ENCODE assay signal across 31 cellular contexts in the genomic region with DNA sequence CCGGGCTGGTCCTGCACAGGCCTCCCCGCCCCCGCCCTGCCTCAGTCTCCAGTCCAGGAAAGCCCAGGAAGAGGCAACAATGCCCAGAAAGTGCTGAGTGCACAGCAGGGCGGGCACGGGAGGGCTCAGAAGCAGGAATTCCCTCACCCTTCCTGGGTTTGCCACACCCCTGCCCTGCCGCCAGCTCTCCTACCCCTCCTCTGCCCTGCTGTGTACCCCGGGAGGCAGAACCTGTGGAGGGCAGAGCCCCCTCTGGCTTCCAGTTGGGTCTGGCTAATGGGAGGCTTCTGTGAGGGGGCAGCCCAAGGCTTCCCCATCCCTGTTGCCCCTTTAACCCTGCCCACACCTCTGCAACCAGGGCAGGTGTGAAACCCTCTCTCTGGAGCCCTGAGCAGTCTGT. TPM values are rescaled to one million over a fixed set of nuclear protein-coding genes. Genes with fewer than 3 reads are reported as not detected.
"Had no signal": no experiment of that assay in that cellular context is flagged by ENCODE, and none has a peak within 500 bp of the region (broad histone marks: within the 10 kb centered on the region; RNA-seq: fewer than 3 reads in every experiment).

No MANE protein-coding gene starts in this region.

- ATAC-seq: esophagus mucosa; gastrocnemius medialis; left lung; mucosa of descending colon; natural killer cell treated with Interleukin-12 subunit alpha and Interleukin-12 subunit beta and Interleukin-15 and Interleukin-18, amount 100 ng/mL, for 72 hours; right cardiac atrium; stimulated activated memory B cell treated with anti-CD40 and anti-IgM and Interleukin-4, amounts not matched to agents 10 μg/mL and 1 μg/mL and 100 μg/mL, for 72 hours; stimulated activated naive CD8-positive, alpha-beta T cell treated with anti-CD3 and anti-CD28 coated beads, Interleukin-15, Interleukin-2, amounts not matched to agents 100 U/mL and 50 U/mL, for 24 hours had no signal

- H3K27me3 ChIP-seq: colonic mucosa, upper lobe of left lung, uterus had no signal

- H3K79me2 ChIP-seq: parathyroid adenoma had no signal

- H3K36me3 Mint-ChIP-seq: mesothelial cell of epicardium; natural killer cell treated with Interleukin-12 subunit alpha and Interleukin-12 subunit beta and Interleukin-15 and Interleukin-18, amount 100 ng/mL, for 72 hours; stimulated activated memory B cell treated with anti-CD40 and anti-IgM and Interleukin-4, amounts not matched to agents 10 μg/mL and 1 μg/mL and 100 μg/mL, for 72 hours had no signal

- H3K36me3 ChIP-seq: colonic mucosa, gastrocnemius medialis, left lung, prostate gland, spleen, thoracic aorta, tibial nerve, upper lobe of left lung, uterus had no signal

- H3K9me3 ChIP-seq: colonic mucosa, gastrocnemius medialis, left lung, mucosa of descending colon, prostate gland, thoracic aorta, uterus had no signal

- H2AFZ ChIP-seq: parathyroid adenoma had no signal

- H3K4me3 Mint-ChIP-seq: mesothelial cell of epicardium; naive B cell; natural killer cell treated with Interleukin-12 subunit alpha and Interleukin-12 subunit beta and Interleukin-15 and Interleukin-18, amount 100 ng/mL, for 72 hours; neural crest cell; stimulated activated memory B cell treated with anti-CD40 and anti-IgM and Interleukin-4, amounts not matched to agents 10 μg/mL and 1 μg/mL and 100 μg/mL, for 72 hours had no signal

- H3K4me1 Mint-ChIP-seq: mesothelial cell of epicardium; naive B cell; stimulated activated memory B cell treated with anti-CD40 and anti-IgM and Interleukin-4, amounts not matched to agents 10 μg/mL and 1 μg/mL and 100 μg/mL, for 72 hours had no signal

- H3K4me1 ChIP-seq: colonic mucosa, gastrocnemius medialis, left lung, parathyroid adenoma, prostate gland, spleen, tibial nerve, upper lobe of left lung, uterus had no signal

- H3K9me3 Mint-ChIP-seq: natural killer cell treated with Interleukin-12 subunit alpha and Interleukin-12 subunit beta and Interleukin-15 and Interleukin-18, amount 100 ng/mL, for 72 hours; neural crest cell had no signal

- H3K4me3 ChIP-seq: colonic mucosa, gastrocnemius medialis, left lung, mucosa of descending colon, prostate gland, skin epidermis, spleen, thoracic aorta, tibial nerve, upper lobe of left lung, uterus had no signal

- H3K27ac ChIP-seq: colonic mucosa, epithelial cell of prostate, gastrocnemius medialis, left lung, parathyroid adenoma, prostate gland, skin epidermis, spleen, thoracic aorta, tibial nerve, upper lobe of left lung, uterus had no signal

- H3K27ac Mint-ChIP-seq: mesothelial cell of epicardium; naive B cell; natural killer cell treated with Interleukin-12 subunit alpha and Interleukin-12 subunit beta and Interleukin-15 and Interleukin-18, amount 100 ng/mL, for 72 hours; stimulated activated memory B cell treated with anti-CD40 and anti-IgM and Interleukin-4, amounts not matched to agents 10 μg/mL and 1 μg/mL and 100 μg/mL, for 72 hours had no signal

- DNase-seq: colonic mucosa; foreskin fibroblast; gastrocnemius medialis; kidney; left lung; mesenchymal stem cell; mucosa of descending colon; naive B cell; right cardiac atrium; stimulated activated CD4-positive, alpha-beta T cell treated with anti-CD3 and anti-CD28 coated beads, Interleukin-4, amount 100 ng/mL, for 4 hours; stimulated activated naive CD8-positive, alpha-beta T cell treated with anti-CD3 and anti-CD28 coated beads, Interleukin-15, Interleukin-2, amounts not matched to agents 100 U/mL and 50 U/mL, for 24 hours; substantia nigra; uterus had no signal

- H3K9ac ChIP-seq: parathyroid adenoma had no signal

RNA-seq across cellular contexts. Expression of gene CSF3R, which starts 47.5 kb away (rescaled TPM):
- total RNA-seq: chondrocyte, dermis microvascular lymphatic vessel endothelial cell, glomerular endothelial cell, lung microvascular endothelial cell, neural crest cell, osteoblast had no signal
